Comparison of ENCODE assay signal across 15 cellular contexts in the genomic region with DNA sequence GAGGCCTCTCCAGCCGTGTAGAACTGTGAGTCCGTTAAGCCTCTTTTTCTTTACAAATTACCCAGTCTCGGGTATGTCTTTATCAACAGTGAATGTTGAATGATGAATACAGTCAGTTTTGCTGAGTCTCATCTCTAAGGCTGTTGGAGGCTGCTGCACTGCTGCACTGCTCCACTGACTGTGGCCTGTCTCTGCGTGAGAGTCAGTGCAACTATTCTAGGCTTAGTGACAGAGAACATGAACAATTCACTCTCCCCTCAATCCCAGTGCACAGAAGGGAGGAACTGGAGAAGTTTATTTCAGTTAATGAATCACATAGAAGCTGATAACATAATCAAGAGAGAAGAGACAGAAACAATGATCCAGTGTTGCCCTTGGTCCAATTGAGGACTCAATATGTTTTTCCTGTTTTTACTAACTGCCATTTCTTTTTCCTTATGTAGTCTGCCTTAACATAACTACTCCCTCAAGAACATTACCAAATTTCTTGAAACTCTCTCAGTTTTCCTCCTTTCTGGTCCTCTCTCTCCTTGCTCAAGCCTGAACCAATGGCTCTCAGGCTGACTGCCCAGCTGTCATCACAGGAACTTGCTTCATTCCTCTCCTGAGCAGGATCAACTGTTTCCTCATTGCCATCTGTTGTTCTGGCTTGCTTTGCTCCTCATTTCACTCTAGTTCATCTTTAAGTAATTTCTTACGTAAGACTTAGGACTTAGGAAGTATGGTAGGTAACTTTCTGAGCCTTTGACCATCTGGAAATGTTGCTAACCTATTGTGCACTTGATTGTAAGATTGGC.
A peak's percentile ranks its signal among the peaks of the same experiment; 100 is the strongest.
DNase-seq lines count a peak whose midpoint lies in the region; ATAC-seq and TF ChIP-seq lines count a peak whose summit lies in the region.
"Had no signal": no experiment of that assay in that cellular context is flagged by ENCODE, and none has a peak within 500 bp of the region (broad histone marks: within the 10 kb centered on the region; RNA-seq: fewer than 3 reads in every experiment).

No MANE protein-coding gene starts in this region.

- H3K36me3 ChIP-seq in lung (ENCODE audit: control insufficient read depth in 2 of 2, insufficient read depth in 2 of 2, low read length in 2 of 2): no peaks in the 10 kb centered on the region
- H3K36me3 ChIP-seq: tibial artery had no signal

- no peaks in the 10 kb centered on the region for H3K27me3 Mint-ChIP-seq in effector memory CD8-positive, alpha-beta T cell

- H3K4me3 Mint-ChIP-seq in effector memory CD8-positive, alpha-beta T cell: no peak overlapping the region
- H3K4me3 Mint-ChIP-seq: memory B cell had no signal

- peak overlapping the region; percentile 16 to 24 for H3K27ac ChIP-seq in lung (ENCODE audit: low read depth in 1 of 2, low read length in 1 of 2)
- H3K27ac ChIP-seq: SK-N-MC, tibial artery had no signal

- H3K4me3 ChIP-seq in choroid plexus epithelial cell (ENCODE audit: low read depth, low read length) (no peak overlapping the region), lung (no peak overlapping the region)
- H3K4me3 ChIP-seq: SK-N-MC, tibial artery had no signal

- H3K27ac Mint-ChIP-seq in effector memory CD8-positive, alpha-beta T cell: no peak overlapping the region
- H3K27ac Mint-ChIP-seq: activated naive CD4-positive, alpha-beta T cell treated with anti-CD3 and anti-CD28 coated beads, Interleukin-2, amount 50 U/mL, for 72 hours; memory B cell had no signal

- ATAC-seq in lung (ENCODE audit: insufficient read depth, low FRiP score) (no peak), HG03045 (IDR thresholded peaks at IDR 0.05; ENCODE audit: unreplicated experiment) (no peak)
- no peak for ATAC-seq in effector memory CD8-positive, alpha-beta T cell (replicated peaks)
- ATAC-seq: activated naive CD4-positive, alpha-beta T cell treated with anti-CD3 and anti-CD28 coated beads, Interleukin-2, amount 50 U/mL, for 72 hours had no signal

- DNase-seq in AML-193 (lab: John Stamatoyannopoulos, UW): peak; percentile 92 to 93
- peak; percentile 77 for DNase-seq in NCI-H2171 treated with DMSO at 0.1 percent for 48 hours (lab: John Stamatoyannopoulos, UW)
- peak; percentile 79 for DNase-seq in choroid plexus epithelial cell (ENCODE audit: low read depth)
- DNase-seq in lung (ENCODE audit: low spot score): no peak
- no peak for DNase-seq in NCI-H1694 (lab: John Stamatoyannopoulos, UW)
- DNase-seq in NCI-H748 treated with DMSO at 0.1 percent for 48 hours (lab: John Stamatoyannopoulos, UW): no peak
- DNase-seq in effector memory CD8-positive, alpha-beta T cell: no peak
- DNase-seq: activated CD4-positive, CD25-positive, alpha-beta regulatory T cell; activated CD8-positive, alpha-beta memory T cell treated with anti-CD3 and anti-CD28 coated beads, Interleukin-2, amount 50 U/mL, for 4 hours; erythroblast had no signal

- 77 to 79% methylated on average over 5 of the region's 5 CpGs for WGBS in lung, 2 donors

- H3K9me3 ChIP-seq in lung (ENCODE audit: control insufficient read depth in 2 of 2, insufficient read depth in 1 of 2, low read length in 1 of 2): no peaks in the 10 kb centered on the region
- H3K9me3 ChIP-seq: tibial artery had no signal

- H3K36me3 Mint-ChIP-seq in effector memory CD8-positive, alpha-beta T cell (ENCODE audit: insufficient read depth): no peaks in the 10 kb centered on the region
- H3K36me3 Mint-ChIP-seq: activated naive CD4-positive, alpha-beta T cell treated with anti-CD3 and anti-CD28 coated beads, Interleukin-2, amount 50 U/mL, for 72 hours; memory B cell had no signal

- H3K9me3 Mint-ChIP-seq in effector memory CD8-positive, alpha-beta T cell: no peaks in the 10 kb centered on the region
- H3K9me3 Mint-ChIP-seq: activated naive CD4-positive, alpha-beta T cell treated with anti-CD3 and anti-CD28 coated beads, Interleukin-2, amount 50 U/mL, for 72 hours; memory B cell had no signal

- no peaks in the 10 kb centered on the region for H3K27me3 ChIP-seq in lung (ENCODE audit: control insufficient read depth, insufficient read depth)
- H3K27me3 ChIP-seq: tibial artery had no signal

- TF ChIP-seq CTCF in choroid plexus epithelial cell (conservative IDR thresholded peaks at IDR 0.05; ENCODE audit: low read depth, low read length) (no peak), lung (IDR thresholded peaks at IDR 0.05; ENCODE audit: control extremely low read depth, extremely low read depth) (no peak)

- no peaks in the 10 kb centered on the region for H3K4me1 Mint-ChIP-seq in effector memory CD8-positive, alpha-beta T cell (ENCODE audit: low read depth in 2 of 2)
- H3K4me1 Mint-ChIP-seq: memory B cell had no signal

- H3K4me1 ChIP-seq in lung (ENCODE audit: control insufficient read depth in 2 of 2, insufficient read depth in 2 of 2, low read length in 2 of 2): no peaks in the 10 kb centered on the region
- H3K4me1 ChIP-seq: tibial artery had no signal

Comparison
In these comparisons a context has a peak if more than half of its experiments do, and no peak if none do; other contexts are left out.
1. DNase-seq: peak in AML-193 (2 of 2), NCI-H2171 treated with DMSO at 0.1 percent for 48 hours (single experiment) and choroid plexus epithelial cell (single experiment); none in lung (single experiment), NCI-H1694 (single experiment), NCI-H748 treated with DMSO at 0.1 percent for 48 hours (single experiment) and effector memory CD8-positive, alpha-beta T cell (0 of 3).